ENCODE assay signal across 1 cellular context in the genomic region with DNA sequence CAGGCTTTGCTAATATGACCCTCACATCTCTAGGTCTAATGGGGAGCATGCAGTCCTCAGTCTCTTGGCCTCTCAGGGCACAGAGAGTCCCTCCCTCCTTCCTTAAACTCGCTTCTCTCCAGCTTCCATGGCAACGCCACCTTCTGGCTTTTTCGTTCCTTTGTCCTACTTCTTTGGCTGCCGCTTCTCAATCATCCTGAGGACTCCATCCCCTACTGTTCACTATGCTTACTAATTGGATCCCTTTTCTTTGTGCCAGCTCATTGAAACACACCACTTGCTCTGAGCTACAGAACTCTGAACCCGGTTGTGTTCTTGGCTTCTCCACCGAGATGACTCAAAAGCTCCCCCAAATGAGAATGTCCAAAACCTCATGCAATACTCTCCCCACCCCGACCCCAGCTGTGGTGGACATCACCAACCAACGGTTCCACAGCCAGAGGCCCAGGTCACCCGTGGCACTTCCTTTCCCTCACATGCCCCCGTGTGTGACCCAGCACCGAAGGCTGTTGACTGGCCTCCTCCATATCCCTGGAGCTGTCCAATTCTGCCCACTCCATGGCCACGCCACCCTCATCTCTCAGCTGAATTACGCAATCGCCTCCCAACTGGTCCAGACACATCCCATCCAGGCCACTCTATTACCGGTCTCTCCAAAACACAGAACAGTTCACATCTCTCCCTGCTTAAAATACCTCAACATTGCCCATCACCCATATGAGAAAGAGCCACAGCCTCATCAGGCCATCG.
TF ChIP-seq lines count a peak whose summit lies in the region.

No MANE protein-coding gene starts in this region.

TF ChIP-seq in SK-N-SH treated with all-trans-retinoic acid at 6 μM for 48 hours, 23 proteins besides CTCF, POLR2A, EP300 and RAD21 (continued from another document):
- TF ChIP-seq, protein P1, sequence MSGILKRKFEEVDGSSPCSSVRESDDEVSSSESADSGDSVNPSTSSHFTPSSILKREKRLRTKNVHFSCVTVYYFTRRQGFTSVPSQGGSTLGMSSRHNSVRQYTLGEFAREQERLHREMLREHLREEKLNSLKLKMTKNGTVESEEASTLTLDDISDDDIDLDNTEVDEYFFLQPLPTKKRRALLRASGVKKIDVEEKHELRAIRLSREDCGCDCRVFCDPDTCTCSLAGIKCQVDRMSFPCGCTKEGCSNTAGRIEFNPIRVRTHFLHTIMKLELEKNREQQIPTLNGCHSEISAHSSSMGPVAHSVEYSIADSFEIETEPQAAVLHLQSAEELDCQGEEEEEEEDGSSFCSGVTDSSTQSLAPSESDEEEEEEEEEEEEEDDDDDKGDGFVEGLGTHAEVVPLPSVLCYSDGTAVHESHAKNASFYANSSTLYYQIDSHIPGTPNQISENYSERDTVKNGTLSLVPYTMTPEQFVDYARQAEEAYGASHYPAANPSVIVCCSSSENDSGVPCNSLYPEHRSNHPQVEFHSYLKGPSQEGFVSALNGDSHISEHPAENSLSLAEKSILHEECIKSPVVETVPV (CRISPR knock-in tag; IDR thresholded peaks at IDR 0.05), result no peak
- no peak for TF ChIP-seq ESRRG (CRISPR knock-in tag; IDR thresholded peaks at IDR 0.05)
